Comparison of ENCODE assay signal across 1 cellular context in the genomic region with DNA sequence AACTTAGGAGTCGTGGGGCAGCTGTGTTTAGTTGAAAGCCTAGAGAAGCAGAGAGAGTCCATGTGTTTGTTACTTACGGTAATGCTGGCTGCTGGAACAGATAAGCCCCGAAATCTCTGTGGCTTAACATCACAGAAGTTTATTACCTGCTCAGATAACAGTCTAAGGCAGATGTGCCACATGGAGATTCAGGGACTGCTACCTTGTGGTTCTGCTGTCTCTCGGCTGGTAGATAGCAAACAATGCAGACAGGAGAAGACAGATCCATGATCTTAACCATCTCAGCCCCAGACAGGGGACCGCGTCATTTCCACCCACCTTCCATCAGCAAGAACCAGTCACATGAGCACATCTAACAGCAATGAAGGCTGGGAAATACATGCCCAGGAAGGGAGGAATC. TPM values are rescaled to one million over a fixed set of nuclear protein-coding genes. Genes with fewer than 3 reads are reported as not detected.
"Had no signal": no experiment of that assay in that cellular context is flagged by ENCODE, and none has a peak within 500 bp of the region (broad histone marks: within the 10 kb centered on the region; RNA-seq: fewer than 3 reads in every experiment).

No MANE protein-coding gene starts in this region.

RNA-seq across cellular contexts. Expression of gene NPIPB6, which starts 30.7 kb away (rescaled TPM):
- total RNA-seq: LHCN-M2 had no signal
